In genomic region chr6:25447570-25447929, GRCh38 we compare ENCODE assay signal across 15 cellular contexts.
DNase-seq lines count a peak whose midpoint lies in the region; ATAC-seq, FAIRE-seq and TF ChIP-seq lines count a peak whose summit lies in the region.
"Had no signal": no experiment of that assay in that cellular context is flagged by ENCODE, and none has a peak within 500 bp of the region (broad histone marks: within the 10 kb centered on the region; RNA-seq: fewer than 3 reads in every experiment).

No MANE protein-coding gene starts in this region.

- in situ Hi-C loops in GM12878 (cut with MboI) = no loop called here

- no peaks in the 10 kb centered on the region for H3K79me2 ChIP-seq in H9 (ENCODE audit: insufficient read depth, low read length)
- H3K79me2 ChIP-seq in GM12878 (ENCODE audit: control insufficient read depth, insufficient read depth, low read length) = no peaks in the 10 kb centered on the region

- H3K56ac ChIP-seq in H9 (ENCODE audit: insufficient read length, low read depth, low read length) = no peak overlapping the region

- H2AK5ac ChIP-seq in H9 (ENCODE audit: insufficient read length, low read length) = no peak overlapping the region

- H4K91ac ChIP-seq in H9 (ENCODE audit: insufficient read length, low read depth, low read length) = no peak overlapping the region

- no peak overlapping the region for H3K4ac ChIP-seq in H9 (ENCODE audit: low read depth, low read length)

- H3K79me1 ChIP-seq in H9 (ENCODE audit: insufficient read depth, low read depth, low read length, poor library complexity, severe bottlenecking) = no peaks in the 10 kb centered on the region

- no peak overlapping the region for H3K14ac ChIP-seq in H9 (ENCODE audit: insufficient read depth, low read length)

- RAD21 ChIA-PET in GM12878 (lab: Charles Lee; ENCODE audit: unreplicated experiment) = interaction anchor here (0.9 to 1.5 kb wide), 4 partner anchors 47 to 169 kb away, joined by 3 to 4 read pairs (median 3); no protein-coding TSS in a partner anchor

- TF ChIP-seq POLR2A in GM12878 (IDR thresholded peaks at IDR 0.05; ENCODE audit: low read depth, low read length) (no peak), tibial nerve (IDR thresholded peaks at IDR 0.05) (no peak)

- H3K27ac Mint-ChIP-seq in CD8-positive, alpha-beta T cell = peak overlapping the region; percentile 56
- H3K27ac Mint-ChIP-seq in H9 (peak overlapping the region; percentile 46 to 59 (median 56); a peak in 5 of 7 replicates), natural killer cell (peak overlapping the region; percentile 8 to 50)
- H3K27ac Mint-ChIP-seq: activated CD4-positive, alpha-beta memory T cell treated with anti-CD3 and anti-CD28 coated beads, Interleukin-2, amount 10 ng/mL, durations not matched to agents 7 days and 5 days; activated T-helper 17 cell treated with anti-CD3 and anti-CD28 coated beads, Interleukin-2, amount 50 U/mL, for 72 hours had no signal

- BruUV-seq in GM12878 (replicated peaks; lab: Mats Ljungman, UMichigan) = no TSS peak

- H2BK15ac ChIP-seq in H9 (ENCODE audit: low read depth, low read length) = no peak overlapping the region

- H3K9me3 Mint-ChIP-seq in CD8-positive, alpha-beta T cell = peaks cover 10% of the 10 kb centered on the region
- H3K9me3 Mint-ChIP-seq in H9 (peaks cover 13 to 21% of the 10 kb centered on the region in 2 experiments), natural killer cell (no peaks in the 10 kb centered on the region)

- ATAC-seq in CD8-positive, alpha-beta T cell = no peak
- ATAC-seq in GM12878 = peak; percentile 61
- peak; percentile 34 to 84 (median 46) for ATAC-seq in natural killer cell
- no peak for ATAC-seq in GM18867 (IDR thresholded peaks at IDR 0.05; ENCODE audit: unreplicated experiment)
- no peak for ATAC-seq in HG02610 (IDR thresholded peaks at IDR 0.05; ENCODE audit: unreplicated experiment)
- ATAC-seq: activated T-helper 17 cell treated with anti-CD3 and anti-CD28 coated beads, Interleukin-2, amount 50 U/mL, for 72 hours had no signal

- peaks cover 35% of the 10 kb centered on the region for H3K36me3 Mint-ChIP-seq in CD8-positive, alpha-beta T cell
- H3K36me3 Mint-ChIP-seq in H9 (ENCODE audit: insufficient read depth in 1 of 3, low read depth in 3 of 3) (peaks cover 22 to 32% (median 24%) of the 10 kb centered on the region in 3 experiments), natural killer cell (no peaks in the 10 kb centered on the region)

- no peak overlapping the region for H3T11ph ChIP-seq in H9 (ENCODE audit: low read length)

- no peak for TF ChIP-seq EP300 in GM12878 (IDR thresholded peaks at IDR 0.05; ENCODE audit: borderline replicate concordance in 1 of 2, control insufficient read depth in 1 of 2, low read depth in 2 of 2, low read length in 2 of 2)
- TF ChIP-seq EP300 in tibial nerve (IDR thresholded peaks at IDR 0.05) = peak in 1 of 2 donors; percentile 52

- TF ChIP-seq RAD21 in GM12878 (IDR thresholded peaks at IDR 0.05; ENCODE audit: insufficient read depth, low read depth, low read length) = no peak

- SMC1A ChIA-PET in GM12878 (lab: Charles Lee; ENCODE audit: uncharacterized antibody, unreplicated experiment) = interaction anchor here (1.0 to 2.0 kb wide), 6 partner anchors 9 to 101 kb away, joined by 3 to 6 read pairs (median 4); no protein-coding TSS in a partner anchor

- no peak overlapping the region for H2BK5ac ChIP-seq in H9 (ENCODE audit: insufficient read length, low read length)

- no peaks in the 10 kb centered on the region for H3K27me3 Mint-ChIP-seq in CD8-positive, alpha-beta T cell (ENCODE audit: low read depth)
- H3K27me3 Mint-ChIP-seq in H9 (ENCODE audit: low read depth) = no peaks in the 10 kb centered on the region
- H3K27me3 Mint-ChIP-seq in natural killer cell (ENCODE audit: low read depth in 2 of 2) = no peaks in the 10 kb centered on the region
- H3K27me3 Mint-ChIP-seq: activated CD4-positive, alpha-beta memory T cell treated with anti-CD3 and anti-CD28 coated beads, Interleukin-2, amount 10 ng/mL, durations not matched to agents 7 days and 5 days; activated T-helper 17 cell treated with anti-CD3 and anti-CD28 coated beads, Interleukin-2, amount 50 U/mL, for 72 hours had no signal

- intact Hi-C loops in CD8-positive, alpha-beta T cell (cut with DNase I, micrococcal nuclease) = no loop called here
- intact Hi-C loops in GM12878 (cut with micrococcal nuclease; ENCODE audit: unreplicated experiment) (no loop called here), natural killer cell (cut with micrococcal nuclease) (no loop called here)

- H3K27me3 ChIP-seq in CD8-positive, alpha-beta T cell (ENCODE audit: insufficient read depth, low read length) = no peaks in the 10 kb centered on the region
- H3K27me3 ChIP-seq in H9 (ENCODE audit: insufficient read depth, low read length) (no peaks in the 10 kb centered on the region), GM12878 (replicated peaks in 1 of 2; ENCODE audit: control insufficient read depth in 2 of 2, insufficient read depth in 2 of 2, low read length in 1 of 2) (no peaks in the 10 kb centered on the region), tibial nerve (no peaks in the 10 kb centered on the region)
- H3K27me3 ChIP-seq: brain microvascular endothelial cell had no signal

- H3K4me1 Mint-ChIP-seq in CD8-positive, alpha-beta T cell (ENCODE audit: low read depth) = peaks cover 31% of the 10 kb centered on the region
- H3K4me1 Mint-ChIP-seq in H9 = peaks cover 35 to 38% of the 10 kb centered on the region in 2 experiments
- peaks cover 14 to 16% of the 10 kb centered on the region in 2 donors for H3K4me1 Mint-ChIP-seq in natural killer cell

- DNase-seq in CD8-positive, alpha-beta T cell = no peak
- DNase-seq in H9 = no peak
- DNase-seq in GM12878 (ENCODE audit: low read depth, low spot score) = no peak
- no peak for DNase-seq in natural killer cell
- no peak for DNase-seq in tibial nerve (ENCODE audit: low spot score in 2 of 2)
- no peak for DNase-seq in DMS53 (lab: John Stamatoyannopoulos, UW)
- DNase-seq: activated CD4-positive, alpha-beta memory T cell treated with anti-CD3 and anti-CD28 coated beads, Interleukin-2, amount 10 ng/mL, durations not matched to agents 7 days and 5 days; brain microvascular endothelial cell; DMS153; effector CD8-positive, alpha-beta T cell; NCI-H1092; NCI-H2171 had no signal

- no peak overlapping the region for H4K8ac ChIP-seq in H9 (replicated peaks; ENCODE audit: insufficient read length, low read depth, low read length)

- no peak overlapping the region for H3K27ac ChIP-seq in CD8-positive, alpha-beta T cell (ENCODE audit: low read depth, low read length)
- H3K27ac ChIP-seq in H9 (ENCODE audit: insufficient read length, low read depth, low read length) (no peak overlapping the region), GM12878 (ENCODE audit: control insufficient read depth, insufficient read depth) (no peak overlapping the region), tibial nerve (peak overlapping the region in 1 of 4 donors; percentile 16)
- H3K27ac ChIP-seq: brain microvascular endothelial cell had no signal

- no peak for TF ChIP-seq CTCF in CD8-positive, alpha-beta T cell (IDR thresholded peaks at IDR 0.05)
- TF ChIP-seq CTCF in H9 (conservative IDR thresholded peaks at IDR 0.05) = no peak
- no peak for TF ChIP-seq CTCF in GM12878 (IDR thresholded peaks at IDR 0.05 in 2 of 3, conservative IDR thresholded peaks at IDR 0.05 in 1 of 3; ENCODE audit: control insufficient read depth in 2 of 3, extremely low read depth in 1 of 3, insufficient read depth in 1 of 3, low read depth in 3 of 3, low read length in 3 of 3)
- no peak for TF ChIP-seq CTCF in natural killer cell (IDR thresholded peaks at IDR 0.05)
- TF ChIP-seq CTCF in tibial nerve (IDR thresholded peaks at IDR 0.05) = no peak

- no peak overlapping the region for H4K5ac ChIP-seq in H9 (ENCODE audit: insufficient read length, low read depth, low read length)

- no peak overlapping the region for H3K23ac ChIP-seq in H9 (ENCODE audit: insufficient read length, low read depth, low read length)

- H3K36me3 ChIP-seq in CD8-positive, alpha-beta T cell (ENCODE audit: insufficient read depth, low read length) = no peaks in the 10 kb centered on the region
- H3K36me3 ChIP-seq in GM12878 (ENCODE audit: control insufficient read depth in 2 of 2, insufficient read depth in 2 of 2, low read length in 1 of 2) (no peaks in the 10 kb centered on the region; a peak in 1 of 4 replicates), tibial nerve (peaks cover 0 to 5% (median 0%) of the 10 kb centered on the region in 3 donors)
- H3K36me3 ChIP-seq: brain microvascular endothelial cell had no signal

- no peaks in the 10 kb centered on the region for H3K9me3 ChIP-seq in CD8-positive, alpha-beta T cell (ENCODE audit: low read length)
- H3K9me3 ChIP-seq in H9 (ENCODE audit: control insufficient read depth, low read depth, low read length) (no peaks in the 10 kb centered on the region), GM12878 (replicated peaks; ENCODE audit: control insufficient read depth, insufficient read depth, low read length) (peaks cover 2% of the 10 kb centered on the region; the same call in 2 of the 3 replicates), tibial nerve (peaks cover 0 to 12% (median 0%) of the 10 kb centered on the region in 4 donors)

- POLR2A ChIA-PET in CD8-positive, alpha-beta T cell (lab: Charles Lee) = interaction anchor here (0.7 kb wide), 1 partner anchor 41 kb away, joined by 3 read pairs; no protein-coding TSS in a partner anchor
- POLR2A ChIA-PET in GM12878 (lab: Charles Lee) = interaction anchor here (1.1 kb wide), 1 partner anchor 8 kb away, joined by 3 read pairs; no protein-coding TSS in a partner anchor

- no CpG with 5 or more reads among the region's 1 CpG for WGBS in H9 (ENCODE audit: extremely low coverage, insufficient read length, low lambda C conversion rate)
- 6% methylated on average over 1 of the region's 1 CpG for WGBS in GM12878 (ENCODE audit: insufficient coverage, insufficient replicate concordance, low lambda C conversion rate, missing lambda C conversion rate)
- WGBS in tibial nerve, 2 donors = 40 to 49% methylated on average over 1 of the region's 1 CpG

- no peak overlapping the region for H2BK120ac ChIP-seq in H9 (ENCODE audit: low read depth, low read length, poor library complexity, severe bottlenecking)

- no peak overlapping the region for H3K4me3 Mint-ChIP-seq in CD8-positive, alpha-beta T cell
- H3K4me3 Mint-ChIP-seq in H9 (no peak overlapping the region), natural killer cell (no peak overlapping the region)
- H3K4me3 Mint-ChIP-seq: activated CD4-positive, alpha-beta memory T cell treated with anti-CD3 and anti-CD28 coated beads, Interleukin-2, amount 10 ng/mL, durations not matched to agents 7 days and 5 days; activated T-helper 17 cell treated with anti-CD3 and anti-CD28 coated beads, Interleukin-2, amount 50 U/mL, for 72 hours had no signal

- no peak overlapping the region for H3K4me3 ChIP-seq in CD8-positive, alpha-beta T cell (ENCODE audit: low read depth, low read length)
- H3K4me3 ChIP-seq in GM12878 = no peak overlapping the region
- no peak overlapping the region for H3K4me3 ChIP-seq in tibial nerve

- H3K4me2 ChIP-seq in H9 (ENCODE audit: insufficient read depth, insufficient read length, low read length) = no peak overlapping the region
- no peak overlapping the region for H3K4me2 ChIP-seq in GM12878 (ENCODE audit: control insufficient read depth, insufficient read depth)

- H2BK20ac ChIP-seq in H9 (ENCODE audit: low read depth, low read length, poor library complexity, severe bottlenecking) = no peak overlapping the region

- FAIRE-seq in GM12878 (lab: Jason Lieb, UNC) = no peak

- H3K9ac ChIP-seq in H9 (ENCODE audit: extremely low read depth, insufficient read length, low read length) (no peak overlapping the region), GM12878 (ENCODE audit: control insufficient read depth, insufficient read depth, low read length) (no peak overlapping the region)

- H3K18ac ChIP-seq in H9 (ENCODE audit: insufficient read length, low read depth, low read length) = no peak overlapping the region

- H2AFZ ChIP-seq in H9 (ENCODE audit: low read length) = no peak overlapping the region
- H2AFZ ChIP-seq in GM12878 (ENCODE audit: control insufficient read depth, low read depth, low read length) = no peak overlapping the region

- no peaks in the 10 kb centered on the region for H4K20me1 ChIP-seq in H9 (ENCODE audit: control insufficient read depth, insufficient read depth, insufficient read length)
- no peaks in the 10 kb centered on the region for H4K20me1 ChIP-seq in GM12878 (ENCODE audit: control insufficient read depth, insufficient read depth)

- H3K23me2 ChIP-seq in H9 (ENCODE audit: insufficient read length, low read depth, low read length, poor library complexity, severe bottlenecking) = no peaks in the 10 kb centered on the region

- H3K4me1 ChIP-seq in CD8-positive, alpha-beta T cell (ENCODE audit: insufficient read depth, low read length) = peaks cover 5% of the 10 kb centered on the region
- peaks cover 5% of the 10 kb centered on the region; the same call in 1 of the 2 replicates for H3K4me1 ChIP-seq in H9 (ENCODE audit: insufficient read depth, low read length)
- H3K4me1 ChIP-seq in GM12878 (ENCODE audit: control insufficient read depth, insufficient read depth, low read length) = no peaks in the 10 kb centered on the region; the same call in 1 of the 2 replicates
- H3K4me1 ChIP-seq in tibial nerve = peaks cover 0 to 14% (median 0%) of the 10 kb centered on the region in 4 donors

- no peak overlapping the region for H2BK12ac ChIP-seq in H9 (ENCODE audit: insufficient read length, low read depth, low read length)

- CTCF ChIA-PET in CD8-positive, alpha-beta T cell (lab: Charles Lee) = interaction anchor here (0.6 kb wide), 1 partner anchor 857 kb away, joined by 3 read pairs; no protein-coding TSS in a partner anchor
- CTCF ChIA-PET in GM12878 (lab: Yijun Ruan, JAX) = interaction anchor here (0.6 to 2.4 kb wide), 5 partner anchors 17 to 182 kb away, joined by 3 to 12 read pairs (median 4); no protein-coding TSS in a partner anchor

Comparison
In these comparisons a context has a peak if more than half of its experiments do, and no peak if none do; other contexts are left out.
1. ATAC-seq: peak in GM12878 (single experiment) and natural killer cell (3 of 3); none in CD8-positive, alpha-beta T cell (single experiment), GM18867 (single experiment) and HG02610 (single experiment).
2. Peak in every context shown above with its lines, with median percentiles within 50 percentile points of each other: H3K27ac Mint-ChIP-seq.